In the genomic region with DNA sequence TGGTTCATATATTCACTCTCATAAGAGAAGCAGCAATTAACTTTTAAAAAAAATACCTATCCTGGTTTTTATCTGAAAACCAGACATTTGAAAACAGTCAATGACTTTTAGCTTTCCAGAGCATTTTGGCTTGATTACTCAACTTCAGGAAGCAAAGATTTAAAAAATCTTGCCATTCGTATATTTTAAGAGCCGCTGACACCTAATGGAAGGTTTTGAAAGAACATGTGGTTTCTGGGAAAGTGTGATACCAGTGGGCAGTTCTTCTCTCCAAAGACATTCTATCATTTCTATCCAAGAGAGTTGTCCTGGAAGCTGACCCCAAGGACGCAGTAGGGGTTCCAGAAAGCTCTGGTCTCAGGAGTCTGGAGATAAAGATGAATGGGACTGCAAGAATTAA, we compare ENCODE assay signal across 10 cellular contexts.
DNase-seq lines count a peak whose midpoint lies in the region; ATAC-seq and TF ChIP-seq lines count a peak whose summit lies in the region.
"Had no signal": no experiment of that assay in that cellular context is flagged by ENCODE, and none has a peak within 500 bp of the region (broad histone marks: within the 10 kb centered on the region; RNA-seq: fewer than 3 reads in every experiment).

No MANE protein-coding gene starts in this region.

- H4K20me1 ChIP-seq in OCI-LY3 (ENCODE audit: insufficient read depth, low read length): no peaks in the 10 kb centered on the region

- H3K4me1 Mint-ChIP-seq in activated CD4-positive, alpha-beta T cell treated with anti-CD3 and anti-CD28 coated beads, Interleukin-2, amount 10 ng/mL, durations not matched to agents 7 days and 5 days: no peaks in the 10 kb centered on the region
- H3K4me1 Mint-ChIP-seq: B cell had no signal

- intact Hi-C loops in psoas muscle (cut with DNase I): no loop called here

- peaks cover 4% of the 10 kb centered on the region; the same call in 1 of the 2 replicates for H3K27me3 ChIP-seq in OCI-LY3 (ENCODE audit: low read depth, low read length)
- H3K27me3 ChIP-seq in psoas muscle (ENCODE audit: insufficient read depth in 3 of 3, low read length in 2 of 3): peaks cover 0 to 2% (median 0%) of the 10 kb centered on the region in 3 donors

- CTCF ChIA-PET in activated CD4-positive, alpha-beta T cell treated with anti-CD3 and anti-CD28 coated beads, Interleukin-2, amount 10 ng/mL, durations not matched to agents 7 days and 5 days (lab: Charles Lee): no interaction called here

- H3K27me3 Mint-ChIP-seq in activated CD4-positive, alpha-beta T cell treated with anti-CD3 and anti-CD28 coated beads, Interleukin-2, amount 10 ng/mL, durations not matched to agents 7 days and 5 days: peaks cover 22% of the 10 kb centered on the region

- 0 out of 2 replicates have a peak overlapping the region, but pooled peaks have one; percentile 36 for H2AFZ ChIP-seq in OCI-LY3 (ENCODE audit: low read depth, low read length)

- H3K4me1 ChIP-seq in OCI-LY3 (ENCODE audit: low read length): peaks cover 3% of the 10 kb centered on the region; the same call in 1 of the 2 replicates
- no peaks in the 10 kb centered on the region for H3K4me1 ChIP-seq in psoas muscle

- H3K4me3 ChIP-seq in OCI-LY3 (ENCODE audit: low read length): no peak overlapping the region
- no peak overlapping the region for H3K4me3 ChIP-seq in epithelial cell of esophagus (ENCODE audit: low read length)
- H3K4me3 ChIP-seq in psoas muscle: no peak overlapping the region

- no peak overlapping the region for H3K4me3 Mint-ChIP-seq in activated CD4-positive, alpha-beta T cell treated with anti-CD3 and anti-CD28 coated beads, Interleukin-2, amount 10 ng/mL, durations not matched to agents 7 days and 5 days
- H3K4me3 Mint-ChIP-seq: B cell had no signal

- no peak overlapping the region for H3K4me2 ChIP-seq in OCI-LY3 (ENCODE audit: low read length)

- peak; percentile 61 for TF ChIP-seq CTCF in OCI-LY3 (IDR thresholded peaks at IDR 0.05; ENCODE audit: low read depth, low read length)
- peak; percentile 46 for TF ChIP-seq CTCF in epithelial cell of esophagus (IDR thresholded peaks at IDR 0.05; ENCODE audit: insufficient read depth, low read depth, low read length, missing control alignments)
- TF ChIP-seq CTCF in psoas muscle (IDR thresholded peaks at IDR 0.05): no peak

- 56 to 62% (median 61%) methylated on average over 3 of the region's 3 CpGs for WGBS in psoas muscle, 3 donors

- no peak overlapping the region for H3K27ac Mint-ChIP-seq in activated CD4-positive, alpha-beta T cell treated with anti-CD3 and anti-CD28 coated beads, Interleukin-2, amount 10 ng/mL, durations not matched to agents 7 days and 5 days
- H3K27ac Mint-ChIP-seq: B cell had no signal

- no peaks in the 10 kb centered on the region for H3K36me3 ChIP-seq in OCI-LY3 (replicated peaks; ENCODE audit: low read depth, low read length)
- no peaks in the 10 kb centered on the region for H3K36me3 ChIP-seq in psoas muscle (ENCODE audit: insufficient read depth in 1 of 2, low read depth in 1 of 2)

- no peaks in the 10 kb centered on the region for H3K36me3 Mint-ChIP-seq in activated CD4-positive, alpha-beta T cell treated with anti-CD3 and anti-CD28 coated beads, Interleukin-2, amount 10 ng/mL, durations not matched to agents 7 days and 5 days (ENCODE audit: low read depth)

- H3K9ac ChIP-seq in OCI-LY3 (ENCODE audit: low read length): no peak overlapping the region

- H3K9me3 Mint-ChIP-seq in activated CD4-positive, alpha-beta T cell treated with anti-CD3 and anti-CD28 coated beads, Interleukin-2, amount 10 ng/mL, durations not matched to agents 7 days and 5 days: no peaks in the 10 kb centered on the region

- peak; percentile 23 for DNase-seq in NCI-H1092 treated with DMSO at 0.1 percent for 48 hours (lab: John Stamatoyannopoulos, UW)
- DNase-seq in NCI-H1092 (lab: John Stamatoyannopoulos, UW): no peak
- peak; percentile 47 for DNase-seq in epithelial cell of esophagus (ENCODE audit: low read depth)
- DNase-seq in pons (ENCODE audit: low spot score): peak; percentile 17
- DNase-seq in activated CD4-positive, alpha-beta T cell treated with anti-CD3 and anti-CD28 coated beads, Interleukin-2, amount 10 ng/mL, durations not matched to agents 7 days and 5 days: no peak
- no peak for DNase-seq in psoas muscle
- no peak for DNase-seq in HPDE6-E6E7 (ENCODE audit: extremely low spot score)
- DNase-seq: stimulated activated naive CD4-positive, alpha-beta T cell had no signal

- H3K79me2 ChIP-seq in OCI-LY3 (ENCODE audit: low read length): no peaks in the 10 kb centered on the region

- POLR2A ChIA-PET in activated CD4-positive, alpha-beta T cell treated with anti-CD3 and anti-CD28 coated beads, Interleukin-2, amount 10 ng/mL, durations not matched to agents 7 days and 5 days (lab: Charles Lee): no interaction called here

- H3K9me3 ChIP-seq in OCI-LY3 (ENCODE audit: insufficient read depth, low read length) (no peaks in the 10 kb centered on the region), psoas muscle (no peaks in the 10 kb centered on the region)

- no peak for ATAC-seq in psoas muscle

- H3K27ac ChIP-seq in OCI-LY3 (ENCODE audit: low read length): no peak overlapping the region
- H3K27ac ChIP-seq in psoas muscle: no peak overlapping the region

Comparison
In these comparisons a context has a peak if more than half of its experiments do, and no peak if none do; other contexts are left out.
1. DNase-seq: peak in NCI-H1092 treated with DMSO at 0.1 percent for 48 hours (single experiment), epithelial cell of esophagus (single experiment) and pons (single experiment); none in NCI-H1092 (single experiment), activated CD4-positive, alpha-beta T cell treated with anti-CD3 and anti-CD28 coated beads, Interleukin-2, amount 10 ng/mL, durations not matched to agents 7 days and 5 days (single experiment), psoas muscle (0 of 2) and HPDE6-E6E7 (single experiment).